8 cellular contexts compared by ENCODE assay signal in the genomic region with DNA sequence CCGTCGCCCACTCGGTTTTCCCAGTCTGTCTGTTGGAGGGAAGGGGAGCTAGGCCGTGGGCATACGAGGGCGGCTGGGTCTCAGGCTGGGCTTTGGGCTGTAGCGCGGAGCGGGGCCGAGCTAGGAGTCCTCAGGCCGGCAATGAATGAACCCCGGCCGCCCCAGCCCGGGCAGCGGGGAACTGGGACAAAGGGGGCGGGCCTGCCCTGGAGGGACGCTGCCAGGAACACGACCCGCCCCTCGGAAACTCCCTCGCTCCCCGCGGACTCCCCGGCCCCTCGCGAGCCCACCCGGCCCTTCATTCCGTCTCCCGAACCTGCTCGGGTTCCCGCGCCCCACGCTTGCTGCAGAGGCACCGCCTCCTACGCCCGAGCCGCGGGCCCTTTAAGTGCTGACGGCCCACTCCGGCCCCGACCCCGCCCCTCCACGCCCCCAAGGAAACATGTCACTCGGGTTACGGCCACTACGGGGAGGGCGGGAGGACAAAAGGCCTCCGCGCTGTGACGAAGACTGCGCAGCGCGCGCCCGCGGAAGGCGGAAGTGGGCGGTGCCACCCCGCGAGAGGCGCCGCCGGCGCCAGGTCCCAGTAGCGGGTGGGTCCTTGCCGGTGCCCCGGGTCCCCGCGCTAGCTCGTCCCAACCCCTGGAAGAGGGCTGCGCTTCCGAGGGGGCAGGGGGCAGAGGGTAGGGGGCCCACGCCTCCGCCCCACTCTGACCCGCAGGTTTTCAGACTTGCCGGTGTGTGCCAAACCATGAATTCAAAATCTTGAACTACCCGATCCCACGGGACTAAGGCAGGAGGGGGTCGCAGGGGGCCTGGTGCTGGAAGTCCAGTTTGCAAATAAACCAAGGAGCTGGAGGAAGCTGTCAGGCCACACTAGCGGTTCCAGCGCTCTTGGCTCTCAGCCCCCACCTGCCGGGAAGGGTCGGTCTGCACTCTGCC. TPM values are rescaled to one million over a fixed set of nuclear protein-coding genes. Genes with fewer than 3 reads are reported as not detected.
DNase-seq lines count a peak whose midpoint lies in the region; ATAC-seq and TF ChIP-seq lines count a peak whose summit lies in the region.

A gene (minus strand): TSS at position 359 of the 942 bp plus-strand sequence. CDS start 1,747 bp downstream, outside the sequence.

- peak within 1 kb of the TSS; percentile 91 for H3K4me3 ChIP-seq in GM08714 (ENCODE audit: low read length)
- H3K4me3 ChIP-seq in adipocyte (ENCODE audit: low read length): peak within 1 kb of the TSS; percentile 95
- H3K4me3 ChIP-seq in cardiac muscle cell: peak within 1 kb of the TSS; percentile 58
- H3K4me3 ChIP-seq in transverse colon: peak within 1 kb of the TSS; percentile 64 to 87 (median 85)

- TF ChIP-seq CTCF in cardiac muscle cell (IDR thresholded peaks at IDR 0.05; ENCODE audit: low read depth, low read length) (no peak), transverse colon (IDR thresholded peaks at IDR 0.05) (no peak)

- 0% methylated on average over 25 of the region's 83 CpGs; no CpG with 5 or more reads in 1 of the 2 donors for WGBS in transverse colon (ENCODE audit: low coverage in 1 of 2), 2 donors

- DNase-seq in NCI-H1436 (lab: John Stamatoyannopoulos, UW) (peak; percentile 91), T follicular helper cell (ENCODE audit: low read depth) (peak; percentile 95), adipocyte (ENCODE audit: low read depth) (peak; percentile 98), cardiac muscle cell (ENCODE audit: low read depth in 1 of 2, low spot score in 1 of 2) (peak; percentile 94 to 97), pons (ENCODE audit: low spot score) (peak; percentile 92), transverse colon (peak; percentile 98)

- peak within 1 kb of the TSS; percentile 90 for H3K9ac ChIP-seq in adipocyte (ENCODE audit: low read length)

- in situ Hi-C loops in transverse colon (cut with MboI; ENCODE audit: low pct_ligation_motif_present in 1 of 4, low pct_unique_long_range_greater_than_20kb in 1 of 4, low sequenced_read_pairs in 3 of 4): loop anchor here in 2 of 4 donors (10.0 to 25.0 kb wide), 2 partner anchors 64 to 112 kb away; a partner anchor contains a TSS

- no peak for TF ChIP-seq EP300 in transverse colon (IDR thresholded peaks at IDR 0.05; ENCODE audit: low read depth)

- peak; percentile 89 for ATAC-seq in HG02678 (IDR thresholded peaks at IDR 0.05; ENCODE audit: unreplicated experiment)

- peak; percentile 88 for TF ChIP-seq POLR2A in transverse colon (IDR thresholded peaks at IDR 0.05)

- peak within 1 kb of the TSS; percentile 78 for H3K27ac ChIP-seq in cardiac muscle cell
- H3K27ac ChIP-seq in transverse colon: peak within 1 kb of the TSS; percentile 91 to 96 (median 94)

- H3K9me3 ChIP-seq in adipocyte (ENCODE audit: control insufficient read depth, low read length) (no peaks in the 10 kb centered on the region), cardiac muscle cell (ENCODE audit: low read depth) (no peaks in the 10 kb centered on the region), transverse colon (no peaks in the 10 kb centered on the region)

- H3K4me1 ChIP-seq in adipocyte (ENCODE audit: control insufficient read depth, insufficient read depth, low read length) (peaks cover 19% of the 10 kb centered on the region), cardiac muscle cell (ENCODE audit: low read depth) (peaks cover 4% of the 10 kb centered on the region), transverse colon (peaks cover 14 to 40% (median 28%) of the 10 kb centered on the region in 4 donors)

- intact Hi-C loops in transverse colon (cut with DNase I; ENCODE audit: low total_unique reads): loop anchor here (10.0 kb wide), 1 partner anchor 64 kb away; a partner anchor contains a TSS

- peaks cover 16% of the 10 kb centered on the region for H3K36me3 ChIP-seq in adipocyte (ENCODE audit: control insufficient read depth, insufficient read depth, low read length, severe bottlenecking)
- H3K36me3 ChIP-seq in cardiac muscle cell: no peaks in the 10 kb centered on the region
- no peaks in the 10 kb centered on the region for H3K36me3 ChIP-seq in transverse colon

- no peaks in the 10 kb centered on the region for H3K27me3 ChIP-seq in adipocyte (replicated peaks; ENCODE audit: control insufficient read depth, insufficient read depth, low read length)
- H3K27me3 ChIP-seq in cardiac muscle cell: no peaks in the 10 kb centered on the region
- H3K27me3 ChIP-seq in transverse colon: no peaks in the 10 kb centered on the region

RNA-seq across cellular contexts. Expression of the gene that starts here (rescaled TPM):
- total RNA-seq in cardiac muscle cell: 25.8 and 53.3 TPM in 2 replicates
- polyA plus RNA-seq in cardiac muscle cell: 38.7 and 65.7 TPM in 2 replicates
- 100 to 1,000 TPM in 2 of 4 donors, 10 to 100 TPM in 2; 28.5 to 166 (median 124) TPM for total RNA-seq in transverse colon

Comparison
In these comparisons a context has a peak if more than half of its experiments do, and no peak if none do; other contexts are left out.
1. Peak in every context shown above with its lines: DNase-seq, ATAC-seq, H3K4me3 ChIP-seq and H3K27ac ChIP-seq.